ENCODE assay signal across 24 cellular contexts in the genomic region with DNA sequence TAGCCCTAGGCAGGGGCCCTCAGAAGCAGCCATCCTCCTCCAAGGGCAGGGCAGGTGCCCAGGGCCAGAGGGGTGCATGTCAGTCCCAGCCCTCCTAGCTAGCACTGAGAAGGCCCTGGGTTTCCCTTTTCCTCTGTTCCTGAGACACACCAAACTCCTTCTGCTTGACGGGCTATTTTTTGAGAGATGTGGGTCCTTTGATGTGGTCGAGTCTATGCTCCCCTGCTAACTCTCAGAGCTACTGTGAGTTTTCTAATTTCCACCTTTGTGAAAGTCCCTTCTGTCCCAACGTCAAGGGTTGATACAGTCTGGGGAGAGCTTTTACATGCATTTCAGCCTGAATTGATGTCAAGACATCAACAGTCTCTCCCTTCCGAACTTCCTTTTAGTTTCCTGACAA. TPM values are rescaled to one million over a fixed set of nuclear protein-coding genes. Genes with fewer than 3 reads are reported as not detected.
"Had no signal": no experiment of that assay in that cellular context is flagged by ENCODE, and none has a peak within 500 bp of the region (broad histone marks: within the 10 kb centered on the region; RNA-seq: fewer than 3 reads in every experiment).

No MANE protein-coding gene starts in this region.

- DNase-seq: activated naive CD4-positive, alpha-beta T cell treated with anti-CD3 and anti-CD28 coated beads, Interleukin-2, amount 10 ng/mL, durations not matched to agents 7 days and 5 days; activated T-cell treated with anti-CD3 and anti-CD28 coated beads, Interleukin-2, amount 50 U/mL, for 4 hours; central memory CD4-positive, alpha-beta T cell; effector memory CD4-positive, alpha-beta T cell; foreskin melanocyte; lower lobe of right lung; naive B cell; small intestine; stimulated activated CD4-positive, alpha-beta T cell treated with anti-CD3 and anti-CD28 coated beads, Interleukin-2, amount 100 ng/mL, for 24 hours; SW 1271; testis; trophoblast cell had no signal

- H3K9me3 Mint-ChIP-seq: activated naive CD4-positive, alpha-beta T cell treated with anti-CD3 and anti-CD28 coated beads, Interleukin-2, amount 10 ng/mL, durations not matched to agents 7 days and 5 days; activated T-cell treated with anti-CD3 and anti-CD28 coated beads, Interleukin-2, amount 50 U/mL, for 4 hours; stimulated activated effector memory CD8-positive, alpha-beta T cell treated with anti-CD3 and anti-CD28 coated beads, Interleukin-12 subunit alpha, Interleukin-12 subunit beta, amount 100 ng/mL, for 72 hours had no signal

- H3K27ac Mint-ChIP-seq: activated naive CD4-positive, alpha-beta T cell treated with anti-CD3 and anti-CD28 coated beads, Interleukin-2, amount 10 ng/mL, durations not matched to agents 7 days and 5 days; naive B cell; neural progenitor cell had no signal

- ATAC-seq: esophagus mucosa; left lobe of liver; lower lobe of right lung; sciatic nerve; stimulated activated effector memory CD8-positive, alpha-beta T cell treated with anti-CD3 and anti-CD28 coated beads, Interleukin-12 subunit alpha, Interleukin-12 subunit beta, amount 100 ng/mL, for 72 hours had no signal

- H3K9me3 ChIP-seq: lower lobe of right lung, testis had no signal

- H3K36me3 Mint-ChIP-seq: activated naive CD4-positive, alpha-beta T cell treated with anti-CD3 and anti-CD28 coated beads, Interleukin-2, amount 10 ng/mL, durations not matched to agents 7 days and 5 days; naive B cell; neural progenitor cell; stimulated activated effector memory CD8-positive, alpha-beta T cell treated with anti-CD3 and anti-CD28 coated beads, Interleukin-12 subunit alpha, Interleukin-12 subunit beta, amount 100 ng/mL, for 72 hours had no signal

- H3K4me1 Mint-ChIP-seq: naive B cell had no signal

- H3K27me3 ChIP-seq: neural progenitor cell, testis had no signal

- H3K4me1 ChIP-seq: lower lobe of right lung, neural progenitor cell, testis had no signal

- H3K27ac ChIP-seq: lower lobe of right lung, neural progenitor cell, testis had no signal

- H3K4me2 ChIP-seq: neural progenitor cell had no signal

- H3K4me3 Mint-ChIP-seq: activated naive CD4-positive, alpha-beta T cell treated with anti-CD3 and anti-CD28 coated beads, Interleukin-2, amount 10 ng/mL, durations not matched to agents 7 days and 5 days; activated T-cell treated with anti-CD3 and anti-CD28 coated beads, Interleukin-2, amount 50 U/mL, for 4 hours; naive B cell; neural progenitor cell; stimulated activated effector memory CD8-positive, alpha-beta T cell treated with anti-CD3 and anti-CD28 coated beads, Interleukin-12 subunit alpha, Interleukin-12 subunit beta, amount 100 ng/mL, for 72 hours had no signal

- H3K9ac ChIP-seq: neural progenitor cell had no signal

- H3K4me3 ChIP-seq: lower lobe of right lung, neural progenitor cell, testis had no signal

- H3K36me3 ChIP-seq: lower lobe of right lung, neural progenitor cell had no signal

RNA-seq across cellular contexts. Expression of a gene that starts 51.4 kb away (rescaled TPM):
- total RNA-seq: activated CD8-positive, alpha-beta memory T cell treated with anti-CD3 and anti-CD28 coated beads for 36 hours; dermis microvascular lymphatic vessel endothelial cell; endothelial cell of umbilical vein; esophagus mucosa; lower lobe of right lung; mesenteric fat pad; osteoblast; posterior vena cava; sciatic nerve; T-helper 2 cell treated with Interferon-gamma antibody and Interleukin-4, amounts not matched to agents 100 ng/mL and 5 ng/mL, for 36 hours had no signal
- polyA plus RNA-seq: endothelial cell of umbilical vein, small intestine had no signal
